Comparison of ENCODE assay signal across 11 cellular contexts in genomic region chr21:41751621-41752020, GRCh38. TPM values are rescaled to one million over a fixed set of nuclear protein-coding genes. Genes with fewer than 3 reads are reported as not detected.
DNase-seq lines count a peak whose midpoint lies in the region; ATAC-seq, FAIRE-seq and TF ChIP-seq lines count a peak whose summit lies in the region.
"Had no signal": no experiment of that assay in that cellular context is flagged by ENCODE, and none has a peak within 500 bp of the region (broad histone marks: within the 10 kb centered on the region; RNA-seq: fewer than 3 reads in every experiment).

No MANE protein-coding gene starts in this region.

- TF ChIP-seq RAD21 in HepG2 (CRISPR knock-in tag; IDR thresholded peaks at IDR 0.05) = no peak

- TF ChIP-seq POLR2A in HepG2 (IDR thresholded peaks at IDR 0.05; ENCODE audit: insufficient read depth in 1 of 2, low read depth in 2 of 2, low read length in 2 of 2) = no peak

- peak overlapping the region; percentile 36 for H3K4me2 ChIP-seq in HepG2 (ENCODE audit: low read depth, low read length)

- TF ChIP-seq EP300 in HepG2 (IDR thresholded peaks at IDR 0.05; ENCODE audit: low read depth in 2 of 2, low read length in 2 of 2) (no peak), HepG2 (CRISPR knock-in tag; IDR thresholded peaks at IDR 0.05; ENCODE audit: borderline replicate concordance) (no peak)

- H3K79me2 ChIP-seq in HepG2 (ENCODE audit: insufficient read depth, low read length) = peaks cover 14% of the 10 kb centered on the region

- FAIRE-seq in HepG2 (lab: Jason Lieb, UNC) = peak; percentile 21

- H3K27me3 ChIP-seq in RWPE2 (ENCODE audit: insufficient read depth, poor library complexity, severe bottlenecking) = no peaks in the 10 kb centered on the region
- H3K27me3 ChIP-seq in HepG2 (ENCODE audit: control insufficient read depth in 1 of 2, insufficient read depth in 2 of 2, low read length in 2 of 2) = no peaks in the 10 kb centered on the region

- H2AFZ ChIP-seq in HepG2 (ENCODE audit: low read length) = no peak overlapping the region

- DNase-seq in NCI-H748 (lab: John Stamatoyannopoulos, UW; ENCODE audit: unreplicated experiment) = peak; percentile 4
- no peak for DNase-seq in NCI-H748 treated with DMSO at 0.1 percent for 48 hours (lab: John Stamatoyannopoulos, UW)
- DNase-seq in RWPE2 (ENCODE audit: low spot score) = peak; percentile 60
- DNase-seq in HepG2 (ENCODE audit: low spot score) = no peak
- DNase-seq in HuH-7 (ENCODE audit: low spot score) = no peak
- DNase-seq: central memory CD4-positive, alpha-beta T cell; NCI-H1048; WERI-Rb-1 had no signal

- H3K9me3 ChIP-seq in RWPE2 (ENCODE audit: severe bottlenecking) (no peaks in the 10 kb centered on the region), HepG2 (ENCODE audit: low read length) (no peaks in the 10 kb centered on the region)

- POLR2A ChIA-PET in HepG2 (lab: Yijun Ruan, JAX) = interaction anchor here (2.8 to 4.4 kb wide), 3 partner anchors 10 to 17 kb away, joined by 13 to 35 read pairs (median 29); partner anchors contain the start of gene RIPK4

- no peak for TF ChIP-seq CTCF in RWPE2 (IDR thresholded peaks at IDR 0.05; ENCODE audit: poor library complexity, severe bottlenecking)
- TF ChIP-seq CTCF in HepG2 (CRISPR knock-in tag; IDR thresholded peaks at IDR 0.05) = no peak

- no TSS peak for BruUV-seq in HepG2 (replicated peaks; lab: Mats Ljungman, UMichigan)

- H4K20me1 ChIP-seq in HepG2 (ENCODE audit: insufficient read depth, low read length) = peaks cover 47% of the 10 kb centered on the region; the same call in 1 of the 2 replicates

- H3K4me1 ChIP-seq in RWPE2 (ENCODE audit: insufficient read depth, poor library complexity, severe bottlenecking) = peaks cover 60% of the 10 kb centered on the region
- peaks cover 45% of the 10 kb centered on the region for H3K4me1 ChIP-seq in HepG2 (ENCODE audit: insufficient read depth, low read length)
- no peaks in the 10 kb centered on the region for H3K4me1 ChIP-seq in urinary bladder (ENCODE audit: insufficient read depth)

- H3K4me3 ChIP-seq in RWPE2 (ENCODE audit: severe bottlenecking) (no peak overlapping the region), HepG2 (replicated peaks in 1 of 3; ENCODE audit: insufficient read depth in 1 of 3, low read depth in 2 of 3, low read length in 3 of 3) (peak overlapping the region in 1 of 3 experiments; percentile 5; a peak in 1 of 6 replicates), urinary bladder (ENCODE audit: low read depth, low read length) (no peak overlapping the region)

- H3K9ac ChIP-seq in HepG2 (ENCODE audit: insufficient read depth, low read depth, low read length) = no peak overlapping the region; the same call in 1 of the 2 replicates

- CTCF ChIA-PET in HepG2 (lab: Yijun Ruan, JAX; ENCODE audit: low intra/inter-chr PET ratio, low total read pairs) = no interaction called here

- H3K27ac ChIP-seq in RWPE2 (ENCODE audit: poor library complexity, severe bottlenecking) (peak overlapping the region; percentile 86), HepG2 (ENCODE audit: extremely low read length, insufficient read depth, low read length) (peak overlapping the region; percentile 45), urinary bladder (ENCODE audit: low read depth) (peak overlapping the region; percentile 3)
- H3K27ac ChIP-seq: WERI-Rb-1 had no signal

- 25% methylated on average over 9 of the region's 11 CpGs for WGBS in HepG2 (ENCODE audit: low lambda C conversion rate)
- 41% methylated on average over 11 of the region's 11 CpGs for whole genome bisulfite sequencing in urinary bladder

- ATAC-seq in RWPE2 (ENCODE audit: low read depth) (peak; percentile 63), HepG2 (peak; percentile 25; the same call in 2 of the 3 replicates), GM18868 (IDR thresholded peaks at IDR 0.05; ENCODE audit: unreplicated experiment) (no peak), HG02870 (IDR thresholded peaks at IDR 0.05; ENCODE audit: unreplicated experiment) (no peak)

- intact Hi-C loops in HepG2 (cut with micrococcal nuclease; ENCODE audit: unreplicated experiment) = loop anchor here (2.0 kb wide), 1 partner anchor 17 kb away; no protein-coding TSS in a partner anchor

- in situ Hi-C loops in HepG2 (cut with HindIII; ENCODE audit: extremely low pct_ligation_motif_present, low pct_unique_long_range_greater_than_20kb) = no loop called here

- peaks cover 93% of the 10 kb centered on the region for H3K36me3 ChIP-seq in RWPE2 (ENCODE audit: low read depth)
- peaks cover 34 to 59% of the 10 kb centered on the region in 2 experiments for H3K36me3 ChIP-seq in HepG2 (replicated peaks in 1 of 2; ENCODE audit: control insufficient read depth in 1 of 2, insufficient read depth in 2 of 2, low read length in 2 of 2)
- no peaks in the 10 kb centered on the region for H3K36me3 ChIP-seq in urinary bladder (ENCODE audit: insufficient read depth)

TF ChIP-seq in HepG2, 621 proteins besides CTCF, POLR2A, EP300 and RAD21 (continues in another document):
- no peak for TF ChIP-seq CENPT (CRISPR knock-in tag; IDR thresholded peaks at IDR 0.05; ENCODE audit: low read depth)
- TF ChIP-seq, protein P1, sequence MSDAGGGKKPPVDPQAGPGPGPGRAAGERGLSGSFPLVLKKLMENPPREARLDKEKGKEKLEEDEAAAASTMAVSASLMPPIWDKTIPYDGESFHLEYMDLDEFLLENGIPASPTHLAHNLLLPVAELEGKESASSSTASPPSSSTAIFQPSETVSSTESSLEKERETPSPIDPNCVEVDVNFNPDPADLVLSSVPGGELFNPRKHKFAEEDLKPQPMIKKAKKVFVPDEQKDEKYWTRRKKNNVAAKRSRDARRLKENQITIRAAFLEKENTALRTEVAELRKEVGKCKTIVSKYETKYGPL (CRISPR knock-in tag; IDR thresholded peaks at IDR 0.05) = 0 out of 2 replicates have a peak, but pooled peaks have one; percentile 32
- peak; percentile 77 for TF ChIP-seq TFAP4 (IDR thresholded peaks at IDR 0.05; ENCODE audit: borderline replicate concordance, low read depth)
- no peak for TF ChIP-seq ZNF205 (CRISPR knock-in tag; IDR thresholded peaks at IDR 0.05)
- 0 out of 2 replicates have a peak, but pooled peaks have one; percentile 21 for TF ChIP-seq FOXP4 (CRISPR knock-in tag; IDR thresholded peaks at IDR 0.05)
- TF ChIP-seq CEBPG (CRISPR knock-in tag; IDR thresholded peaks at IDR 0.05) = peak; percentile 32; the same call in 1 of the 2 replicates
- TF ChIP-seq ZNF768 (CRISPR knock-in tag; IDR thresholded peaks at IDR 0.05) = no peak
- TF ChIP-seq ZNF367 (CRISPR knock-in tag; IDR thresholded peaks at IDR 0.05; ENCODE audit: borderline replicate concordance) = peak; percentile 88; the same call in 1 of the 2 replicates
- TF ChIP-seq XRCC5 (optimal IDR thresholded peaks at IDR 0.05; ENCODE audit: low read length) = no peak
- TF ChIP-seq, protein P2, sequence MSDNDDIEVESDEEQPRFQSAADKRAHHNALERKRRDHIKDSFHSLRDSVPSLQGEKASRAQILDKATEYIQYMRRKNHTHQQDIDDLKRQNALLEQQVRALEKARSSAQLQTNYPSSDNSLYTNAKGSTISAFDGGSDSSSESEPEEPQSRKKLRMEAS (IDR thresholded peaks at IDR 0.05) = 0 out of 2 replicates have a peak, but pooled peaks have one; percentile 16
- TF ChIP-seq MED1 (CRISPR knock-in tag; IDR thresholded peaks at IDR 0.05) = 0 out of 2 replicates have a peak, but pooled peaks have one; percentile 10

RNA-seq across cellular contexts. Expression of gene RIPK4, which starts 15.2 kb away (rescaled TPM):
- total RNA-seq in HepG2 (2016; rRNA removed; fragmentation: Illumina TruSeq; extraction: Trizol) (4.9 and 5.3 TPM in 2 replicates), urinary bladder (8.8 TPM)
- total RNA-seq in HepG2 (2016; cell fraction: cytosol; rRNA removed; fragmentation: Illumina TruSeq; extraction: Trizol; ENCODE audit: low read depth) = 0.51 and 0.71 TPM in 2 replicates
- 4.4 and 5.2 TPM in 2 replicates for total RNA-seq in HepG2 (2016; cell fraction: insoluble cytoplasmic fraction; rRNA removed; fragmentation: Illumina TruSeq; extraction: Trizol)
- total RNA-seq in HepG2 (2016; cell fraction: membrane; rRNA removed; fragmentation: Illumina TruSeq; extraction: Trizol) = 2.1 and 2.3 TPM in 2 replicates
- 3.5 and 4.3 TPM in 2 replicates for total RNA-seq in HepG2 (2016; cell fraction: nucleus; rRNA removed; fragmentation: Illumina TruSeq; extraction: Trizol)
- polyA plus RNA-seq in HepG2 (2011; rRNA removed) (3.1 and 3.7 TPM in 2 replicates), urinary bladder (2.7 TPM)
- polyA plus RNA-seq in HepG2 (2011; cell fraction: cytosol; rRNA removed) = 2.8 TPM in 2 replicates
- polyA plus RNA-seq in HepG2 (2011; cell fraction: nucleus; rRNA removed) = 11.6 and 15.3 TPM in 2 replicates
- polyA plus RNA-seq in HepG2 (2012) = 5.1 and 8.2 TPM in 2 replicates
- 0.29 and 0.38 TPM in 2 replicates for polyA plus RNA-seq in HepG2 (2016; cell fraction: cytosol; fragmentation: Illumina TruSeq; extraction: Trizol; ENCODE audit: low read depth)
- polyA plus RNA-seq in HepG2 (2016; cell fraction: insoluble cytoplasmic fraction; fragmentation: Illumina TruSeq; extraction: Trizol; ENCODE audit: low read depth) = 3.7 and 4.2 TPM in 2 replicates
- 0.65 and 1.0 TPM in 2 replicates for polyA plus RNA-seq in HepG2 (2016; cell fraction: membrane; fragmentation: Illumina TruSeq; extraction: Trizol; ENCODE audit: low read depth)
- 6.2 and 7.7 TPM in 2 replicates for polyA plus RNA-seq in HepG2 (2016; cell fraction: nucleus; fragmentation: Illumina TruSeq; extraction: Trizol; ENCODE audit: insufficient read depth, low read depth)
- polyA minus RNA-seq in HepG2 (2011; rRNA and poly(A)+ RNA removed; ENCODE audit: low replicate concordance) = 0.70 and 14.5 TPM in 2 replicates
- polyA minus RNA-seq in HepG2 (2011; cell fraction: cytosol; rRNA and poly(A)+ RNA removed) = 6.3 and 8.3 TPM in 2 replicates
- 4.6 and 8.5 TPM in 2 replicates for polyA minus RNA-seq in HepG2 (2011; cell fraction: nucleus; rRNA and poly(A)+ RNA removed)

Comparison
In these comparisons a context has a peak if more than half of its experiments do, and no peak if none do; other contexts are left out.
1. DNase-seq: peak in NCI-H748 (single experiment) and RWPE2 (single experiment); none in NCI-H748 treated with DMSO at 0.1 percent for 48 hours (single experiment), HepG2 (single experiment) and HuH-7 (single experiment).
2. ATAC-seq: peak in RWPE2 (single experiment) and HepG2 (single experiment); none in GM18868 (single experiment) and HG02870 (single experiment).
3. H3K27ac ChIP-seq: peak in every context shown above with its lines; median percentile 86 in RWPE2; 45 in HepG2; 3 in urinary bladder.